Comparison of ENCODE assay signal across 8 cellular contexts in the genomic region with DNA sequence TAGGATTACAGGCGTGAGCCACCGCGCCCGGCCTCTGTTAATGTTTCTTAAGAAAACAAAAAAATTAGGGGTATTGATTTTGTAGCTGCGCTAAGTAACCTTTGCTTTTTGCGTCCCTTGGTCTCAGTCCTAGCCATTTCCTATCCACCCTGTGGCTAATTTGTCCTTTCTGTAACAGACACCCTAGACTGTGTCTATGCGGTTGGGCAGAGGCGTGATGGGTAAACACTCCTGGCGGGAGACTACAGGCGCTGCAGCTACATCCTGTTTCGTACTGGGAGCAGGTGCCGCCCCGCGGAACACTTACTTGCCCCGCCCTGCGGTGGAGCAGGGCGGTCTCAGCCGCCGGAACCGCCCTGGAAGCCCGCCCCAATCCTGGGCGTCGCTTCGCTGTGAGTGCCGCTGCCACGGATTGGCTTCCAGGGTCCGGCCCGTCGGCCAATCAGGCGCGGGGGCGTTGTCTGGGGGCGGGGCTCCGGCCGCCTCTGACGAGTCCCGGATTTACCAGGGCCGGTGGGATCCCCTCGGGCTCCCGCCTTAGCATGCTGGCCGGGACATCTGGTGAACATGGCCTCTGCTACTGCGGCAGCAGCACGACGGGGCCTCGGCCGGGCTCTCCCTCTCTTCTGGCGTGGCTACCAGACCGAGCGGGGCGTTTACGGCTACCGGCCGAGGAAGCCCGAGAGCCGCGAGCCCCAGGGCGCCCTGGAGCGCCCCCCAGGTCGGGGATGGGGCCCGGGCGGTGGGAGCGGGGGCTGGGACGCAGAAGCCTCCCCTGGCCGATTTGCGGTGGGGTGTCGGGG. TPM values are rescaled to one million over a fixed set of nuclear protein-coding genes. Genes with fewer than 3 reads are reported as not detected.
DNase-seq lines count a peak whose midpoint lies in the region; FAIRE-seq and TF ChIP-seq lines count a peak whose summit lies in the region.

A gene with protein sequence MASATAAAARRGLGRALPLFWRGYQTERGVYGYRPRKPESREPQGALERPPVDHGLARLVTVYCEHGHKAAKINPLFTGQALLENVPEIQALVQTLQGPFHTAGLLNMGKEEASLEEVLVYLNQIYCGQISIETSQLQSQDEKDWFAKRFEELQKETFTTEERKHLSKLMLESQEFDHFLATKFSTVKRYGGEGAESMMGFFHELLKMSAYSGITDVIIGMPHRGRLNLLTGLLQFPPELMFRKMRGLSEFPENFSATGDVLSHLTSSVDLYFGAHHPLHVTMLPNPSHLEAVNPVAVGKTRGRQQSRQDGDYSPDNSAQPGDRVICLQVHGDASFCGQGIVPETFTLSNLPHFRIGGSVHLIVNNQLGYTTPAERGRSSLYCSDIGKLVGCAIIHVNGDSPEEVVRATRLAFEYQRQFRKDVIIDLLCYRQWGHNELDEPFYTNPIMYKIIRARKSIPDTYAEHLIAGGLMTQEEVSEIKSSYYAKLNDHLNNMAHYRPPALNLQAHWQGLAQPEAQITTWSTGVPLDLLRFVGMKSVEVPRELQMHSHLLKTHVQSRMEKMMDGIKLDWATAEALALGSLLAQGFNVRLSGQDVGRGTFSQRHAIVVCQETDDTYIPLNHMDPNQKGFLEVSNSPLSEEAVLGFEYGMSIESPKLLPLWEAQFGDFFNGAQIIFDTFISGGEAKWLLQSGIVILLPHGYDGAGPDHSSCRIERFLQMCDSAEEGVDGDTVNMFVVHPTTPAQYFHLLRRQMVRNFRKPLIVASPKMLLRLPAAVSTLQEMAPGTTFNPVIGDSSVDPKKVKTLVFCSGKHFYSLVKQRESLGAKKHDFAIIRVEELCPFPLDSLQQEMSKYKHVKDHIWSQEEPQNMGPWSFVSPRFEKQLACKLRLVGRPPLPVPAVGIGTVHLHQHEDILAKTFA (plus strand): TSS at position 488 of the 803 bp plus-strand sequence. CDS start 80 bp downstream, at position 568.

- intact Hi-C loops in activated naive CD4-positive, alpha-beta T cell treated with anti-CD3 and anti-CD28 coated beads for 36 hours (cut with micrococcal nuclease) = loop anchor here (1.0 to 2.0 kb wide), 7 partner anchors 25 to 172 kb away; a partner anchor contains a TSS

- no peaks in the 10 kb centered on the region for H3K9me3 ChIP-seq in neutrophil

- peak within 1 kb of the TSS; percentile 88 for H3K27ac Mint-ChIP-seq in activated naive CD4-positive, alpha-beta T cell treated with anti-CD3 and anti-CD28 coated beads for 36 hours

- CTCF ChIA-PET in HEK293T (lab: Yijun Ruan, JAX) = interaction anchor here (0.6 kb wide), 2 partner anchors 83 to 278 kb away, joined by 3 to 4 read pairs; no protein-coding TSS in a partner anchor
- CTCF ChIA-PET in activated naive CD4-positive, alpha-beta T cell treated with anti-CD3 and anti-CD28 coated beads for 36 hours (lab: Charles Lee) = no interaction called here

- peak; percentile 34 for FAIRE-seq in frontal cortex (lab: Jason Lieb, UNC)

- DNase-seq in GM04504 (ENCODE audit: low read depth) = peak; percentile 95
- peak; percentile 98 for DNase-seq in HEK293T (ENCODE audit: extremely low spot score)
- DNase-seq in MV-4-11 (lab: John Stamatoyannopoulos, UW) = peak; percentile 99
- peak; percentile 95 for DNase-seq in SK-MEL-5 (ENCODE audit: low read depth, low spot score)
- DNase-seq in activated naive CD4-positive, alpha-beta T cell treated with anti-CD3 and anti-CD28 coated beads for 36 hours = peak; percentile 99
- DNase-seq in frontal cortex (ENCODE audit: low spot score in 2 of 2) = peak; percentile 98 to 100
- peak; percentile 81 to 99 (median 97) for DNase-seq in substantia nigra (lab: John Stamatoyannopoulos, UW)

- peak within 1 kb of the TSS; percentile 88 to 98 for H3K4me3 ChIP-seq in neutrophil (ENCODE audit: low read depth in 1 of 2, low read length in 1 of 2)

- H3K4me1 ChIP-seq in neutrophil (ENCODE audit: control insufficient read depth in 1 of 2, insufficient read depth in 1 of 2, low read depth in 1 of 2, low read length in 1 of 2) = peaks cover 21 to 24% of the 10 kb centered on the region in 2 experiments

- in situ Hi-C loops in SK-MEL-5 (cut with HindIII; ENCODE audit: low pct_unique_long_range_greater_than_20kb, low sequenced_read_pairs) = no loop called here

- POLR2A ChIA-PET in HEK293T (lab: Yijun Ruan, JAX) = interaction anchor here (1.0 to 3.0 kb wide), 2 partner anchors 13 to 26 kb away, joined by 5 to 22 read pairs; a partner anchor contains a TSS

- H3K27me3 ChIP-seq in neutrophil = no peaks in the 10 kb centered on the region

- H3K36me3 Mint-ChIP-seq in activated naive CD4-positive, alpha-beta T cell treated with anti-CD3 and anti-CD28 coated beads for 36 hours (ENCODE audit: low read depth) = no peaks in the 10 kb centered on the region

- peak within 1 kb of the TSS; percentile 83 for H3K4me3 Mint-ChIP-seq in activated naive CD4-positive, alpha-beta T cell treated with anti-CD3 and anti-CD28 coated beads for 36 hours

- H3K36me3 ChIP-seq in neutrophil = no peaks in the 10 kb centered on the region

- H3K27me3 Mint-ChIP-seq in activated naive CD4-positive, alpha-beta T cell treated with anti-CD3 and anti-CD28 coated beads for 36 hours (ENCODE audit: low read depth) = no peaks in the 10 kb centered on the region

- H3K9me3 Mint-ChIP-seq in activated naive CD4-positive, alpha-beta T cell treated with anti-CD3 and anti-CD28 coated beads for 36 hours = no peaks in the 10 kb centered on the region

- H3K27ac ChIP-seq in neutrophil (peak within 1 kb of the TSS; percentile 90), substantia nigra (ENCODE audit: low read depth, low read length, poor library complexity, severe bottlenecking) (peak within 1 kb of the TSS; percentile 92)

- H3K4me1 Mint-ChIP-seq in activated naive CD4-positive, alpha-beta T cell treated with anti-CD3 and anti-CD28 coated beads for 36 hours (ENCODE audit: low read depth) = peaks cover 21% of the 10 kb centered on the region

- TF ChIP-seq CTCF in neutrophil (IDR thresholded peaks at IDR 0.05) = peak; percentile 96

TF ChIP-seq in HEK293T, 16 proteins besides CTCF, POLR2A, EP300 and RAD21:
- TF ChIP-seq L3MBTL2 (conservative IDR thresholded peaks at IDR 0.05) (peak; percentile 86), HDGF (IDR thresholded peaks at IDR 0.05; ENCODE audit: borderline replicate concordance) (0 out of 2 replicates have a peak, but pooled peaks have one; percentile 55), ARNT (IDR thresholded peaks at IDR 0.05) (peak; percentile 23; the same call in 1 of the 2 replicates), FOXK2 (IDR thresholded peaks at IDR 0.05) (peak; percentile 46; the same call in 1 of the 2 replicates), FOXA1 (IDR thresholded peaks at IDR 0.05) (no peak), CTBP1 (IDR thresholded peaks at IDR 0.05; ENCODE audit: borderline replicate concordance) (no peak)

RNA-seq across cellular contexts. Expression of the gene that starts here (rescaled TPM):
- total RNA-seq in SK-MEL-5 (2014; rRNA removed; shearing (Covaris generic)) = 17.8 and 18.1 TPM in 2 replicates
- 20.7 and 30.0 TPM in 2 replicates for polyA plus RNA-seq in SK-MEL-5 (2015; cell fraction: cytosol; rRNA removed)
- 8.8 and 17.0 TPM in 2 replicates for polyA plus RNA-seq in SK-MEL-5 (2015; cell fraction: nucleus; rRNA removed)
- total RNA-seq in activated naive CD4-positive, alpha-beta T cell treated with anti-CD3 and anti-CD28 coated beads for 36 hours = 10 to 100 TPM; 17.0 to 20.1 TPM
- 80.7 TPM for total RNA-seq in frontal cortex

Comparison
In these comparisons a context has a peak if more than half of its experiments do, and no peak if none do; other contexts are left out.
1. Peak in every context shown above with its lines: DNase-seq, H3K4me3 ChIP-seq and H3K27ac ChIP-seq.